In the genomic region with DNA sequence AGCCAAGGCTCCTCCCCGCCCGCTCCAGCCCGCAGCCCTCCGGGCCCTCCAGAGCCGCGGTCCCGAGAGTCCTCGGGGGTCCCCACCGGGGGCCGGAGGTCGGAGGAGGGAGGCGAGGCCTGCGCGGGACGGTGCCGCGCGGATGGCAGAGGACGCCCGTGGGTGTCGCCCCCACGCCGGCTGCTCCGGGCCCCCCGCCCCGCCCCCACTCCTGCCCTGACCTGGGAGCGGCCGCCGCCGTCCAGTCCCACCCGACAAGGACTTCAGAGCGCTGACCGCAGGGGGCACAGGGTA, we compare ENCODE assay signal across 11 cellular contexts. TPM values are rescaled to one million over a fixed set of nuclear protein-coding genes. Genes with fewer than 3 reads are reported as not detected.
A peak's percentile ranks its signal among the peaks of the same experiment; 100 is the strongest.
DNase-seq lines count a peak whose midpoint lies in the region; ATAC-seq and TF ChIP-seq lines count a peak whose summit lies in the region.
"Had no signal": no experiment of that assay in that cellular context is flagged by ENCODE, and none has a peak within 500 bp of the region (broad histone marks: within the 10 kb centered on the region; RNA-seq: fewer than 3 reads in every experiment).

No MANE protein-coding gene starts in this region.

- intact Hi-C loops in esophagus squamous epithelium (cut with DNase I), result loop anchor here (10.0 kb wide), 1 partner anchor 135 kb away; no protein-coding TSS in a partner anchor

- DNase-seq in AG04450 (ENCODE audit: low read depth, low spot score), result no peak
- DNase-seq in esophagus squamous epithelium (lab: John Stamatoyannopoulos, UW), result no peak
- no peak for DNase-seq in omental fat pad (ENCODE audit: low spot score)
- DNase-seq in T-helper 2 cell, result no peak
- DNase-seq in MM.1S, result no peak
- DNase-seq: AML-193, NCI-H524, WERI-Rb-1 had no signal

- no CpG with 5 or more reads among the region's 33 CpGs for WGBS in esophagus squamous epithelium, 2 donors

- H3K9me3 ChIP-seq in AG04450 (ENCODE audit: control insufficient read depth, insufficient read depth, low read length) (peaks cover 13% of the 10 kb centered on the region), esophagus squamous epithelium (no peaks in the 10 kb centered on the region), MM.1S (replicated peaks; ENCODE audit: insufficient read depth, low read length) (no peaks in the 10 kb centered on the region)

- no peak overlapping the region for H3K4me2 ChIP-seq in MM.1S (ENCODE audit: low read depth, low read length)

- H3K36me3 ChIP-seq in esophagus squamous epithelium (no peaks in the 10 kb centered on the region), MM.1S (replicated peaks; ENCODE audit: insufficient read depth, low read length) (no peaks in the 10 kb centered on the region)
- H3K36me3 ChIP-seq: WERI-Rb-1 had no signal

- H3F3A ChIP-seq in MM.1S (ENCODE audit: insufficient read depth, low read length), result no peaks in the 10 kb centered on the region

- H3K79me2 ChIP-seq in MM.1S (ENCODE audit: low read length), result no peaks in the 10 kb centered on the region

- H3K27me3 ChIP-seq in AG04450 (ENCODE audit: control insufficient read depth, insufficient read depth, low read length) (no peaks in the 10 kb centered on the region), esophagus squamous epithelium (peaks cover 0 to 29% (median 0%) of the 10 kb centered on the region in 4 donors), MM.1S (replicated peaks; ENCODE audit: insufficient read depth, low read length) (peaks cover 38% of the 10 kb centered on the region)

- no peaks in the 10 kb centered on the region for H3K9me2 ChIP-seq in MM.1S (replicated peaks; ENCODE audit: insufficient read depth, low read length)

- TF ChIP-seq POLR2A in esophagus squamous epithelium (IDR thresholded peaks at IDR 0.05), result no peak

- H4K20me1 ChIP-seq in MM.1S (ENCODE audit: insufficient read depth, low read length), result no peaks in the 10 kb centered on the region

- H2AFZ ChIP-seq in MM.1S (ENCODE audit: low read length), result no peak overlapping the region

- no peak overlapping the region for H3K27ac ChIP-seq in AG04450 (ENCODE audit: low read depth, low read length)
- peak overlapping the region; percentile 50 to 84 (median 77) for H3K27ac ChIP-seq in esophagus squamous epithelium
- no peak overlapping the region for H3K27ac ChIP-seq in MM.1S (ENCODE audit: low read length)
- H3K27ac ChIP-seq: WERI-Rb-1 had no signal

- POLR2A ChIA-PET in AG04450 (lab: Yijun Ruan, JAX), result no interaction called here

- peak; percentile 17 for ATAC-seq in HG03460 (IDR thresholded peaks at IDR 0.05; ENCODE audit: unreplicated experiment)
- ATAC-seq in omental fat pad (ENCODE audit: low FRiP score), result peak; percentile 3
- ATAC-seq in HG02840 (IDR thresholded peaks at IDR 0.05; ENCODE audit: low FRiP score, unreplicated experiment), result no peak
- ATAC-seq in GM18520 (IDR thresholded peaks at IDR 0.05; ENCODE audit: unreplicated experiment), result no peak

- H3K4me3 ChIP-seq in AG04450 (ENCODE audit: low read depth, low read length) (0 out of 2 replicates have a peak overlapping the region, but pooled peaks have one; percentile 22), esophagus squamous epithelium (peak overlapping the region; percentile 46 to 71 (median 57)), MM.1S (ENCODE audit: low read length) (no peak overlapping the region)

- no peak overlapping the region for H3K9ac ChIP-seq in MM.1S (ENCODE audit: low read length)

- TF ChIP-seq CTCF in AG04450 (IDR thresholded peaks at IDR 0.05; ENCODE audit: low read depth, low read length), result no peak
- no peak for TF ChIP-seq CTCF in esophagus squamous epithelium (IDR thresholded peaks at IDR 0.05)
- TF ChIP-seq CTCF in omental fat pad (IDR thresholded peaks at IDR 0.05), result no peak
- no peak for TF ChIP-seq CTCF in MM.1S (IDR thresholded peaks at IDR 0.05; ENCODE audit: low read length)

- H3K4me1 ChIP-seq in esophagus squamous epithelium (peaks cover 24 to 68% (median 27%) of the 10 kb centered on the region in 3 donors), MM.1S (ENCODE audit: low read length) (no peaks in the 10 kb centered on the region)

- CTCF ChIA-PET in AG04450 (lab: Charles Lee), result no interaction called here

RNA-seq across cellular contexts. Expression of a gene that starts 57.2 kb away (rescaled TPM):
- polyA plus RNA-seq in AG04450 (2011; rRNA removed), result 138 and 188 TPM in 2 replicates
- 36.8 and 57.4 TPM in 2 replicates for polyA minus RNA-seq in AG04450 (2011; rRNA and poly(A)+ RNA removed)
- total RNA-seq in esophagus squamous epithelium, result 100 to 1,000 TPM in 3 of 4 donors, 10 to 100 TPM in 1; 96.5 to 193 (median 160) TPM
- total RNA-seq in omental fat pad, result 100 to 1,000 TPM in 2 of 4 donors, 10 to 100 TPM in 2; 82.5 to 149 (median 94.7) TPM

Comparison
In these comparisons a context has a peak if more than half of its experiments do, and no peak if none do; other contexts are left out.
1. H3K27ac ChIP-seq: peak in esophagus squamous epithelium (4 of 4); none in AG04450 (single experiment) and MM.1S (single experiment).
2. ATAC-seq: peak in HG03460 (single experiment) and omental fat pad (single experiment); none in HG02840 (single experiment) and GM18520 (single experiment).